In the genomic region with DNA sequence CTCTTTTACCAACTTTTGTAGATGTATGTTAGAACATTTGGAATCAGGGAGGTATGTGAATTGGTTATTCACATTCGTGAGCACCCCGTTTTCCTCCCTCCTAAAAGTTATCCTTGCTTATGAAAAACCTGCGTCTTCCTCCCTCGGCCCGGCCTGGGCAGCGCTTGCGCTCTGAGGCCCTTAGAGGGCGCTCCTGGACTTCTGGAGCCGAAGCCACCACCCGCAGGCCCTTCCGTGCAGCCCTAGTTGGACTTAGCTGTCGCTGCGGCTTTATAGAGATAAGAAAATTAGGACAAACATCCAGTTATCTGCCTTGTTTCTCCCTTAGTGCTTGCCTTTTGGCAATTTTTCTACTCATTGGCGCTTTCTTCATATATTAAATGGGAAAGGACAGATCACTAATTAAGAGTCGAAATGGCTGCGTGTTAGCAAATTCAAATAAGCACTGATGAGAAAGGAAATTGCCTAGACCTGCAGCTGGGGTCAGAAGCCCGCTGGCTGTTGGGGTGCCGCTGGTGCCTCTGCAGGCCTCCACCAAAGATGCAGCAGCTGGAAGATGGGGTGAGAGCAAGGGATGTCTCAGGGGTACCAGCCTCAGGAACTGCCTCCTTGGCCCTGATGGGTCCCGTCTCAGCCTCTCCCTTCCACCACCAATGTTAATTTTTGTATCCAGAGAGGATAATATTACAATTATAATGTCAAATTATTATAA, we compare ENCODE assay signal across 8 cellular contexts. TPM values are rescaled to one million over a fixed set of nuclear protein-coding genes. Genes with fewer than 3 reads are reported as not detected.
A peak's percentile ranks its signal among the peaks of the same experiment; 100 is the strongest.
DNase-seq lines count a peak whose midpoint lies in the region; ATAC-seq, FAIRE-seq and TF ChIP-seq lines count a peak whose summit lies in the region.

No MANE protein-coding gene starts in this region.

- no peak for TF ChIP-seq POLR2A in ovary (IDR thresholded peaks at IDR 0.05)

- H3K27me3 ChIP-seq in SJCRH30 = peaks cover 13% of the 10 kb centered on the region; the same call in 1 of the 2 replicates
- no peaks in the 10 kb centered on the region for H3K27me3 ChIP-seq in ovary

- H3K36me3 ChIP-seq in SJCRH30 (no peaks in the 10 kb centered on the region), ovary (no peaks in the 10 kb centered on the region)

- WGBS in ovary, 3 donors = 8 to 11% (median 9%) methylated on average over 19 of the region's 19 CpGs

- intact Hi-C loops in ovary (cut with DNase I) = loop anchor here in 2 of 4 donors (10.0 kb wide), 1 partner anchor 480 kb away; no protein-coding TSS in a partner anchor

- peak; percentile 85 for TF ChIP-seq CTCF in D721Med (IDR thresholded peaks at IDR 0.05; ENCODE audit: insufficient read depth, missing control alignments)
- peak in 2 of 3 donors; percentile 19 to 57 for TF ChIP-seq CTCF in ovary (IDR thresholded peaks at IDR 0.05)

- no peaks in the 10 kb centered on the region for H3K4me1 ChIP-seq in SJCRH30
- H3K4me1 ChIP-seq in ovary (ENCODE audit: insufficient read depth) = no peaks in the 10 kb centered on the region

- FAIRE-seq in D721Med (lab: Jason Lieb, UNC) = no peak

- H3K27ac ChIP-seq in SJCRH30 (no peak overlapping the region), ovary (no peak overlapping the region)

- TF ChIP-seq EP300 in ovary (IDR thresholded peaks at IDR 0.05) = no peak

- H3K4me3 ChIP-seq in SJCRH30 = no peak overlapping the region
- H3K4me3 ChIP-seq in ovary = no peak overlapping the region

- DNase-seq in D721Med (ENCODE audit: insufficient read length, low spot score) (peak; percentile 37), KG1 (lab: John Stamatoyannopoulos, UW) (peak; percentile 50), SJCRH30 (peak; percentile 65 to 74), activated gamma-delta T cell treated with Interleukin-2 at 50 U/mL for 16 hours (peak; percentile 50), foreskin melanocyte (peak; percentile 60), ovary (peak; percentile 33 to 72 (median 42)), ureter (ENCODE audit: low spot score) (peak; percentile 74)

- ATAC-seq in GM21515 (IDR thresholded peaks at IDR 0.05; ENCODE audit: unreplicated experiment) = peak; percentile 86

- no peaks in the 10 kb centered on the region for H3K9me3 ChIP-seq in SJCRH30 (replicated peaks)
- H3K9me3 ChIP-seq in ovary = no peaks in the 10 kb centered on the region

RNA-seq across cellular contexts. Expression of a gene that starts 5.2 kb away (rescaled TPM):
- not detected in 2 replicates for total RNA-seq in SJCRH30 (2014; rRNA removed; shearing (Covaris generic))
- total RNA-seq in ovary (1 to 10 TPM in 4 of 7 donors, under 1 TPM in 3; 0.08 to 2.1 (median 1.1) TPM), ureter (0.26 TPM)
- polyA plus RNA-seq in ovary = 1 to 10 TPM in 1 of 2 donors, under 1 TPM in 1; 0.29 to 7.3 TPM
